Comparison of ENCODE assay signal across 14 cellular contexts in the genomic region with DNA sequence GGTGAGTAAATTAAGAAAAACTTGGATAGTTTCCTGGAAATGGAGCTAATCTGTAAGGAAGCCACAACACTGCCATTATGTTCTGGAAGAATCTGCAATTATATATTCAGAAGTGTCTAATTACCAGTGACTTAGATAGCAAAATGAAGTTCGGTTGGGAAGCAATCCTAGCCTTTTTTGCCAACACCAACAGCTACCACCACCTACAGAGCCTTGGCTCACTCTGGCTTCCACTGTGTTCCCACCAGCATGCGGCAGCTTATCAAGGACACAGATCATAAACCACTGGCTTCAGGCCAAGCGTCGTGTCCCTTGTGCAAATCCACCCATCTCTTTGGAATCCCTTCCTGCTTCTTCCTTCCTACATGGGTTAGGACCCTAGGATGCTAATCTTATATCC.
DNase-seq lines count a peak whose midpoint lies in the region; ATAC-seq and TF ChIP-seq lines count a peak whose summit lies in the region.
"Had no signal": no experiment of that assay in that cellular context is flagged by ENCODE, and none has a peak within 500 bp of the region (broad histone marks: within the 10 kb centered on the region; RNA-seq: fewer than 3 reads in every experiment).

No MANE protein-coding gene starts in this region.

- H3K36me3 ChIP-seq in colonic mucosa (no peaks in the 10 kb centered on the region), transverse colon (no peaks in the 10 kb centered on the region)

- H3K4me1 ChIP-seq in colonic mucosa (peaks cover 1% of the 10 kb centered on the region), transverse colon (peaks cover 0 to 32% (median 18%) of the 10 kb centered on the region in 4 donors)

- in situ Hi-C loops in transverse colon (cut with MboI; ENCODE audit: low pct_ligation_motif_present in 1 of 4, low pct_unique_long_range_greater_than_20kb in 1 of 4, low sequenced_read_pairs in 3 of 4), result no loop called here
- in situ Hi-C loops in GM13976 (cut with MboI; ENCODE audit: low sequenced_read_pairs, unreplicated experiment), result no loop called here

- H3K9me3 ChIP-seq in colonic mucosa (no peaks in the 10 kb centered on the region), transverse colon (no peaks in the 10 kb centered on the region)

- H3K4me3 ChIP-seq in colonic mucosa (no peak overlapping the region), transverse colon (no peak overlapping the region)
- H3K4me3 ChIP-seq: SK-N-MC, skin epidermis had no signal

- H3K27ac ChIP-seq in colonic mucosa, result no peak overlapping the region
- H3K27ac ChIP-seq in transverse colon, result no peak overlapping the region
- H3K27ac ChIP-seq: SK-N-MC, skin epidermis had no signal

- WGBS in transverse colon (ENCODE audit: low coverage in 1 of 2), 2 donors, result 28 to 39% methylated on average over 4 of the region's 4 CpGs

- TF ChIP-seq CTCF in colonic mucosa (IDR thresholded peaks at IDR 0.05) (no peak), transverse colon (IDR thresholded peaks at IDR 0.05) (no peak), GM13976 (IDR thresholded peaks at IDR 0.05; ENCODE audit: borderline replicate concordance, control extremely low read depth, extremely low read depth, insufficient read depth, missing control alignments) (no peak)

- H3K27me3 ChIP-seq in colonic mucosa, result no peaks in the 10 kb centered on the region
- H3K27me3 ChIP-seq in transverse colon, result no peaks in the 10 kb centered on the region

- peak; percentile 13 to 44 for DNase-seq in SHP77 (lab: John Stamatoyannopoulos, UW)
- no peak for DNase-seq in SHP77 treated with DMSO at 0.1 percent for 48 hours (lab: John Stamatoyannopoulos, UW)
- DNase-seq in NCI-H2196 (lab: John Stamatoyannopoulos, UW; ENCODE audit: unreplicated experiment), result peak; percentile 69
- DNase-seq in colonic mucosa, result peak; percentile 87
- DNase-seq in transverse colon, result peak; percentile 62
- DNase-seq in GM13976 (ENCODE audit: low spot score), result no peak
- DNase-seq: activated effector memory CD4-positive, alpha-beta T cell treated with anti-CD3 and anti-CD28 coated beads, Interleukin-2, amount 50 U/mL, for 16 hours; midbrain; NCI-H187 treated with DMSO at 0.1 percent for 48 hours; nucleus accumbens had no signal

- TF ChIP-seq EP300 in transverse colon (IDR thresholded peaks at IDR 0.05; ENCODE audit: low read depth), result no peak

- no peak for ATAC-seq in HG02798 (IDR thresholded peaks at IDR 0.05; ENCODE audit: poor library complexity, unreplicated experiment)
- ATAC-seq in GM19467 (IDR thresholded peaks at IDR 0.05; ENCODE audit: unreplicated experiment), result no peak

- no peak overlapping the region for H3K9ac ChIP-seq in colonic mucosa (ENCODE audit: low read depth in 2 of 2, low read length in 2 of 2)

- TF ChIP-seq POLR2A in transverse colon (IDR thresholded peaks at IDR 0.05), result no peak

- intact Hi-C loops in colonic mucosa (cut with DNase I), result no loop called here
- intact Hi-C loops in transverse colon (cut with DNase I; ENCODE audit: low total_unique reads), result no loop called here

Comparison
In these comparisons a context has a peak if more than half of its experiments do, and no peak if none do; other contexts are left out.
1. DNase-seq: peak in SHP77 (2 of 2), NCI-H2196 (single experiment), colonic mucosa (single experiment) and transverse colon (single experiment); none in SHP77 treated with DMSO at 0.1 percent for 48 hours (single experiment) and GM13976 (single experiment).